23 cellular contexts compared by ENCODE assay signal in genomic region chr1:160961419-160961818, GRCh38. TPM values are rescaled to one million over a fixed set of nuclear protein-coding genes. Genes with fewer than 3 reads are reported as not detected.
"Had no signal": no experiment of that assay in that cellular context is flagged by ENCODE, and none has a peak within 500 bp of the region (broad histone marks: within the 10 kb centered on the region; RNA-seq: fewer than 3 reads in every experiment).

No MANE protein-coding gene starts in this region.

- DNase-seq: KBM-7, MV-4-11, NCI-H1048, NCI-H1105, NCI-H1417, NCI-H1436 treated with DMSO at 0.1 percent for 48 hours, NCI-H1694 treated with DMSO at 0.1 percent for 48 hours, NCI-H1930, NCI-H2081, NCI-H2107, NCI-H226, NCI-H446, NCI-H510A, NCI-H524 treated with DMSO at 0.1 percent for 48 hours, NCI-H69, NCI-H774, SHP77, SK-N-SH, SW 1271 had no signal

- H3K27ac ChIP-seq: HL-60, RWPE1 had no signal

- H3K9me3 ChIP-seq: SK-N-SH had no signal

RNA-seq across cellular contexts. Expression of gene ITLN2, which starts 6.8 kb away (rescaled TPM):
- total RNA-seq: LHCN-M2, MCF 10A had no signal
